ENCODE assay signal across 25 cellular contexts in genomic region chr4:45992728-45993127, GRCh38.
"Had no signal": no experiment of that assay in that cellular context is flagged by ENCODE, and none has a peak within 500 bp of the region (broad histone marks: within the 10 kb centered on the region; RNA-seq: fewer than 3 reads in every experiment).

No MANE protein-coding gene starts in this region.

- H3K9ac ChIP-seq: neural progenitor cell, parathyroid adenoma had no signal

- H3K9me3 ChIP-seq: ovary, psoas muscle, suprapubic skin, testis, tibial artery, transverse colon, upper lobe of right lung, uterus had no signal

- H3K36me3 ChIP-seq: neural progenitor cell, ovary, stomach, suprapubic skin, tibial artery, transverse colon, upper lobe of right lung, uterus had no signal

- H2AFZ ChIP-seq: neural progenitor cell, parathyroid adenoma had no signal

- ATAC-seq: naive thymus-derived CD4-positive, alpha-beta T cell; natural killer cell; psoas muscle; right cardiac atrium; sciatic nerve; stimulated activated effector memory CD8-positive, alpha-beta T cell treated with anti-CD3 and anti-CD28 coated beads, Interleukin-12 subunit alpha, Interleukin-12 subunit beta, amount 100 ng/mL, for 72 hours; stimulated activated naive B cell treated with anti-CD40 and anti-IgM and Interleukin-4, amounts not matched to agents 10 μg/mL and 1 μg/mL and 100 μg/mL, for 72 hours; upper lobe of right lung had no signal

- H3K27ac ChIP-seq: neural progenitor cell, ovary, parathyroid adenoma, psoas muscle, skin epidermis, stomach, suprapubic skin, testis, tibial artery, transverse colon, upper lobe of right lung, uterus had no signal

- H3K4me3 ChIP-seq: neural progenitor cell, ovary, psoas muscle, skin epidermis, stomach, suprapubic skin, testis, tibial artery, transverse colon, upper lobe of right lung, uterus had no signal

- H3K27me3 ChIP-seq: neural progenitor cell, ovary, stomach, suprapubic skin, testis, tibial artery, transverse colon, upper lobe of right lung, uterus had no signal

- H3K79me2 ChIP-seq: parathyroid adenoma had no signal

- H3K4me2 ChIP-seq: neural progenitor cell had no signal

- DNase-seq: naive thymus-derived CD4-positive, alpha-beta T cell; natural killer cell; occipital lobe; ovary; posterior cingulate gyrus; psoas muscle; right cardiac atrium; stimulated activated CD4-positive, alpha-beta T cell treated with anti-CD3 and anti-CD28 coated beads, Interleukin-15, amount 100 ng/mL, for 24 hours; stimulated activated CD4-positive, alpha-beta T cell treated with anti-CD3 and anti-CD28 coated beads, Interleukin-2, amount 100 ng/mL, for 24 hours; stimulated activated CD4-positive, alpha-beta T cell treated with anti-CD3 and anti-CD28 coated beads, Interleukin-2, amount 100 ng/mL, for 48 hours; stimulated activated CD4-positive, alpha-beta T cell treated with anti-CD3 and anti-CD28 coated beads, Interleukin-4, amount 100 ng/mL, for 24 hours; stimulated activated naive B cell treated with anti-CD40 and anti-IgM and Interleukin-4, amounts not matched to agents 10 μg/mL and 1 μg/mL and 100 μg/mL, for 72 hours; stimulated activated naive CD4-positive, alpha-beta T cell treated with Interleukin-2 at 50 U/mL for 16 hours; stomach; testis; tibial artery; transverse colon; upper lobe of right lung; uterus had no signal

- H3K4me1 ChIP-seq: neural progenitor cell, parathyroid adenoma, psoas muscle, stomach, suprapubic skin, testis, tibial artery, transverse colon, upper lobe of right lung, uterus had no signal
